Comparison of ENCODE assay signal across 8 cellular contexts in the genomic region with DNA sequence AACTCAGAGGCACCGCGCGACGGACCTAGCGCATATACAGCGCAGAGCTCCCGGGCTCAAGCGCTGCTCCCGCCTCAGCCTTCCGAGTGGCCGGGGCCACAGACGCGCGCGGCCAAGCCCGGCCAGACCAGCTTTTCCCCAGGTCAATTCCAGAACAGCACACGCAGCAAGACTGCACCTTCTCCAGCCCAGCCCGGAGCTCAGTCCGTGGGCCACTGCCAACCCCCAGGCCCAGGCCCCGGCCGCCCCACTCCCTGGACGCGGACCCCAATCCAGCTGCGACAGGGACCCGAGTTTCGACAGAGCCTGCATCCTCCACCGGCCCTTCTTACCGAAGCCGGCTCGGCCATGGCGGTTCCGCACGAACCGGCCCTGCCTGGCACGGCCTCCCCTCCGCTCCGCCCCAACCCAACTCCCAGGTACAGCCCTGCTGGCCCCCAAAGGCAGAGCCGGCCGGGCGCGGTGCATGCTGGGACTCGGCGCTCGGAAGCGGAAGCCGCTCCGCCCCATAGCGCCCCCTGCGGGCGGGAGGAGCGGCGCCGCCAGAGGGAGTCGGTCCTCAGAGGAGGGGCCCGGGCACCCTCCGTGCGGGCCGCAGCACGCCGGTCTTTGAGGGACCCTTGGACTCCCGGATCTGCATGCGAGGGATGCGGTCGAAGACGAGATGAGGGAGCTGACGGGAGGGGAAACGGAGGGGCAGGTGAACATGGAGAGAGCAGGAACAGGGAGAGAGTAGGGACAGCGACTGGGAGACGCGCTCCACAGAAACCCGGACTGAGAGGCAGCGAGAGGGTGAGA. TPM values are rescaled to one million over a fixed set of nuclear protein-coding genes. Genes with fewer than 3 reads are reported as not detected.
DNase-seq lines count a peak whose midpoint lies in the region; ATAC-seq and TF ChIP-seq lines count a peak whose summit lies in the region.

ZNF425 (minus strand) TSS at position 461 of the 798 bp plus-strand sequence; CDS start at position 350, 111 bp downstream.

- 1 to 2% methylated on average over 10 to 14 of the region's 72 CpGs for WGBS in esophagus squamous epithelium, 2 donors

- H3K27me3 ChIP-seq in esophagus squamous epithelium, result no peaks in the 10 kb centered on the region
- H3K27me3 ChIP-seq in naive thymus-derived CD4-positive, alpha-beta T cell (ENCODE audit: control insufficient read depth in 2 of 2, insufficient read depth in 2 of 2, low read length in 2 of 2), result no peaks in the 10 kb centered on the region

- H3K27me3 Mint-ChIP-seq in activated T-cell treated with anti-CD3 and anti-CD28 coated beads, Interleukin-2, amount 50 U/mL, for 72 hours (ENCODE audit: low read depth), result no peaks in the 10 kb centered on the region
- no peaks in the 10 kb centered on the region for H3K27me3 Mint-ChIP-seq in naive thymus-derived CD4-positive, alpha-beta T cell
- no peaks in the 10 kb centered on the region for H3K27me3 Mint-ChIP-seq in stimulated activated naive B cell treated with anti-CD40 and anti-IgM and Interleukin-4, amounts not matched to agents 10 μg/mL and 1 μg/mL and 100 μg/mL, for 72 hours

- H3K4me3 Mint-ChIP-seq in activated T-cell treated with anti-CD3 and anti-CD28 coated beads, Interleukin-2, amount 50 U/mL, for 72 hours, result peak within 1 kb of the TSS; percentile 94 to 100
- H3K4me3 Mint-ChIP-seq in naive thymus-derived CD4-positive, alpha-beta T cell, result peak within 1 kb of the TSS; percentile 91 to 100 (median 100)
- peak within 1 kb of the TSS; percentile 89 to 97 for H3K4me3 Mint-ChIP-seq in stimulated activated naive B cell treated with anti-CD40 and anti-IgM and Interleukin-4, amounts not matched to agents 10 μg/mL and 1 μg/mL and 100 μg/mL, for 72 hours

- ATAC-seq in GM21723 (IDR thresholded peaks at IDR 0.05; ENCODE audit: unreplicated experiment), result peak; percentile 83
- peak; percentile 89 for ATAC-seq in activated T-cell treated with anti-CD3 and anti-CD28 coated beads, Interleukin-2, amount 50 U/mL, for 72 hours (replicated peaks in 1 of 2)
- peak; percentile 98 for ATAC-seq in naive thymus-derived CD4-positive, alpha-beta T cell
- ATAC-seq in stimulated activated naive B cell treated with anti-CD40 and anti-IgM and Interleukin-4, amounts not matched to agents 10 μg/mL and 1 μg/mL and 100 μg/mL, for 72 hours (replicated peaks), result peak; percentile 88 to 90

- peaks cover 6 to 28% (median 15%) of the 10 kb centered on the region in 3 donors for H3K4me1 ChIP-seq in esophagus squamous epithelium
- no peaks in the 10 kb centered on the region for H3K4me1 ChIP-seq in naive thymus-derived CD4-positive, alpha-beta T cell (ENCODE audit: control insufficient read depth in 2 of 2, insufficient read depth in 2 of 2, low read length in 2 of 2)

- TF ChIP-seq POLR2A in esophagus squamous epithelium (IDR thresholded peaks at IDR 0.05), result peak in 3 of 4 donors; percentile 88 to 97 (median 95)

- in situ Hi-C loops in KBM-7 (cut with MboI; ENCODE audit: low pct_unique_long_range_greater_than_20kb, low sequenced_read_pairs), result no loop called here

- H3K36me3 Mint-ChIP-seq in activated T-cell treated with anti-CD3 and anti-CD28 coated beads, Interleukin-2, amount 50 U/mL, for 72 hours (ENCODE audit: insufficient read depth in 2 of 2), result peaks cover 12 to 23% of the 10 kb centered on the region in 2 donors
- H3K36me3 Mint-ChIP-seq in naive thymus-derived CD4-positive, alpha-beta T cell, result peaks cover 7 to 35% (median 7%) of the 10 kb centered on the region in 5 donors
- peaks cover 24% of the 10 kb centered on the region in 2 donors for H3K36me3 Mint-ChIP-seq in stimulated activated naive B cell treated with anti-CD40 and anti-IgM and Interleukin-4, amounts not matched to agents 10 μg/mL and 1 μg/mL and 100 μg/mL, for 72 hours

- peaks cover 0 to 23% (median 6%) of the 10 kb centered on the region in 3 donors for H3K36me3 ChIP-seq in esophagus squamous epithelium
- H3K36me3 ChIP-seq in naive thymus-derived CD4-positive, alpha-beta T cell (ENCODE audit: control insufficient read depth in 2 of 3, insufficient read depth in 3 of 3, low read length in 3 of 3), result peaks cover 0 to 19% (median 3%) of the 10 kb centered on the region in 3 experiments

- H3K9me3 ChIP-seq in esophagus squamous epithelium, result peaks cover 0 to 9% (median 0%) of the 10 kb centered on the region in 3 donors
- peaks cover 0 to 11% (median 6%) of the 10 kb centered on the region in 3 experiments for H3K9me3 ChIP-seq in naive thymus-derived CD4-positive, alpha-beta T cell (ENCODE audit: control insufficient read depth in 2 of 3, low read length in 3 of 3)

- H3K27ac ChIP-seq in esophagus squamous epithelium, result peak within 1 kb of the TSS; percentile 91 to 98 (median 96)
- peak within 1 kb of the TSS; percentile 91 for H3K27ac ChIP-seq in naive thymus-derived CD4-positive, alpha-beta T cell (ENCODE audit: low read depth, low read length)

- H3K4me1 Mint-ChIP-seq in activated T-cell treated with anti-CD3 and anti-CD28 coated beads, Interleukin-2, amount 50 U/mL, for 72 hours (ENCODE audit: low read depth), result peaks cover 26% of the 10 kb centered on the region
- H3K4me1 Mint-ChIP-seq in naive thymus-derived CD4-positive, alpha-beta T cell, result peaks cover 19 to 28% (median 22%) of the 10 kb centered on the region in 7 donors
- H3K4me1 Mint-ChIP-seq in stimulated activated naive B cell treated with anti-CD40 and anti-IgM and Interleukin-4, amounts not matched to agents 10 μg/mL and 1 μg/mL and 100 μg/mL, for 72 hours, result peaks cover 13 to 30% of the 10 kb centered on the region in 2 donors

- peak within 1 kb of the TSS; percentile 95 for H3K27ac Mint-ChIP-seq in activated T-cell treated with anti-CD3 and anti-CD28 coated beads, Interleukin-2, amount 50 U/mL, for 72 hours
- H3K27ac Mint-ChIP-seq in naive thymus-derived CD4-positive, alpha-beta T cell, result peak within 1 kb of the TSS; percentile 90 to 100 (median 98)
- H3K27ac Mint-ChIP-seq in stimulated activated naive B cell treated with anti-CD40 and anti-IgM and Interleukin-4, amounts not matched to agents 10 μg/mL and 1 μg/mL and 100 μg/mL, for 72 hours, result peak within 1 kb of the TSS; percentile 99

- peak; percentile 92 to 99 (median 98) for TF ChIP-seq CTCF in esophagus squamous epithelium (IDR thresholded peaks at IDR 0.05)

- intact Hi-C loops in esophagus squamous epithelium (cut with DNase I), result no loop called here
- intact Hi-C loops in naive thymus-derived CD4-positive, alpha-beta T cell (cut with micrococcal nuclease), result loop anchor here (1.0 to 10.0 kb wide), 21 partner anchors 21 to 1903 kb away; partner anchors contain the start of genes PDIA4 (in 2 of the 2), ZNF398 (in 2 of the 2), ZNF746 (in 2 of the 2) and ABCB8 (in 1 of the 2)

- DNase-seq in DMS79 treated with DMSO at 0.1 percent for 48 hours (lab: John Stamatoyannopoulos, UW) (peak; percentile 68), KBM-7 (peak; percentile 93), esophagus squamous epithelium (lab: John Stamatoyannopoulos, UW) (peak; percentile 40)
- DNase-seq in activated T-cell treated with anti-CD3 and anti-CD28 coated beads, Interleukin-2, amount 50 U/mL, for 72 hours, result peak; percentile 95 to 98
- peak; percentile 87 to 98 (median 92) for DNase-seq in naive thymus-derived CD4-positive, alpha-beta T cell
- DNase-seq in stimulated activated naive B cell treated with anti-CD40 and anti-IgM and Interleukin-4, amounts not matched to agents 10 μg/mL and 1 μg/mL and 100 μg/mL, for 72 hours, result peak; percentile 91

- CTCF ChIA-PET in naive thymus-derived CD4-positive, alpha-beta T cell (lab: Charles Lee), result interaction anchor here (0.5 to 1.8 kb wide), 6 partner anchors 14 to 184 kb away, joined by 3 to 7 read pairs (median 4); partner anchors contain the start of gene ZNF398

- peaks cover 5% of the 10 kb centered on the region in 2 donors for H3K9me3 Mint-ChIP-seq in activated T-cell treated with anti-CD3 and anti-CD28 coated beads, Interleukin-2, amount 50 U/mL, for 72 hours
- H3K9me3 Mint-ChIP-seq in naive thymus-derived CD4-positive, alpha-beta T cell, result peaks cover 0 to 8% (median 5%) of the 10 kb centered on the region in 11 donors
- peaks cover 5 to 6% of the 10 kb centered on the region in 2 donors for H3K9me3 Mint-ChIP-seq in stimulated activated naive B cell treated with anti-CD40 and anti-IgM and Interleukin-4, amounts not matched to agents 10 μg/mL and 1 μg/mL and 100 μg/mL, for 72 hours

- POLR2A ChIA-PET in naive thymus-derived CD4-positive, alpha-beta T cell (lab: Charles Lee), result interaction anchor here (0.5 to 3.0 kb wide), 15 partner anchors 10 to 427 kb away, joined by 3 to 65 read pairs (median 4); partner anchors contain the start of genes CUL1, ZNF398, ZNF783 and ZNF786

- peak within 1 kb of the TSS; percentile 73 to 98 (median 80) for H3K4me3 ChIP-seq in esophagus squamous epithelium
- peak within 1 kb of the TSS; percentile 99 for H3K4me3 ChIP-seq in naive thymus-derived CD4-positive, alpha-beta T cell (ENCODE audit: low read length)

TF ChIP-seq in PFSK-1, 5 proteins besides CTCF, POLR2A, EP300 and RAD21:
- TF ChIP-seq TAF1 (IDR thresholded peaks at IDR 0.05; ENCODE audit: borderline replicate concordance, insufficient read depth, low read length) (peak; percentile 87; the same call in 1 of the 2 replicates), FOXP2 (optimal IDR thresholded peaks at IDR 0.05; ENCODE audit: borderline replicate concordance, extremely low read depth, extremely low read length, insufficient read depth) (peak; percentile 86), SIN3A (IDR thresholded peaks at IDR 0.05; ENCODE audit: borderline replicate concordance, insufficient read depth, low read length) (no peak), POLR2AphosphoS5 (IDR thresholded peaks at IDR 0.05; ENCODE audit: low read depth, low read length) (peak; percentile 95)
TF ChIP-seq in PFSK-1: peak in this region for 3.

RNA-seq across cellular contexts. Expression of gene ZNF425, which starts in this region (rescaled TPM):
- polyA plus RNA-seq in PFSK-1 (2012; ENCODE audit: insufficient read length, low read depth), result 2.0 TPM
- total RNA-seq in activated T-cell treated with anti-CD3 and anti-CD28 coated beads, Interleukin-2, amount 50 U/mL, for 72 hours, result 1 to 10 TPM; 2.8 to 3.6 TPM
- 1 to 10 TPM; 1.8 to 4.8 (median 3.7) TPM for total RNA-seq in esophagus squamous epithelium
- total RNA-seq in naive thymus-derived CD4-positive, alpha-beta T cell, result 1 to 10 TPM in 3 of 5 experiments, under 1 TPM in 2; 0.61 to 4.9 (median 1.0) TPM
- 1 to 10 TPM in 1 of 2 donors, under 1 TPM in 1; 0.26 to 2.2 TPM for polyA plus RNA-seq in naive thymus-derived CD4-positive, alpha-beta T cell

Comparison
In these comparisons a context has a peak if more than half of its experiments do, and no peak if none do; other contexts are left out.
1. Peak in every context shown above with its lines: DNase-seq, ATAC-seq, H3K4me3 ChIP-seq and H3K27ac ChIP-seq.
2. DNase-seq: peak in every context shown above with its lines; median percentile 96 in activated T-cell treated with anti-CD3 and anti-CD28 coated beads, Interleukin-2, amount 50 U/mL, for 72 hours; 93 in KBM-7; 92 in naive thymus-derived CD4-positive, alpha-beta T cell; 91 in stimulated activated naive B cell treated with anti-CD40 and anti-IgM and Interleukin-4, amounts not matched to agents 10 μg/mL and 1 μg/mL and 100 μg/mL, for 72 hours; 68 in DMS79 treated with DMSO at 0.1 percent for 48 hours; 40 in esophagus squamous epithelium.